2 cellular contexts compared by ENCODE assay signal in genomic region chr9:5743109-5743508, GRCh38.
TF ChIP-seq lines count a peak whose summit lies in the region.

No MANE protein-coding gene starts in this region.

TF ChIP-seq in IMR-90, 13 proteins besides CTCF, POLR2A, EP300 and RAD21 (continued from another document):
- TF ChIP-seq, protein P1, sequence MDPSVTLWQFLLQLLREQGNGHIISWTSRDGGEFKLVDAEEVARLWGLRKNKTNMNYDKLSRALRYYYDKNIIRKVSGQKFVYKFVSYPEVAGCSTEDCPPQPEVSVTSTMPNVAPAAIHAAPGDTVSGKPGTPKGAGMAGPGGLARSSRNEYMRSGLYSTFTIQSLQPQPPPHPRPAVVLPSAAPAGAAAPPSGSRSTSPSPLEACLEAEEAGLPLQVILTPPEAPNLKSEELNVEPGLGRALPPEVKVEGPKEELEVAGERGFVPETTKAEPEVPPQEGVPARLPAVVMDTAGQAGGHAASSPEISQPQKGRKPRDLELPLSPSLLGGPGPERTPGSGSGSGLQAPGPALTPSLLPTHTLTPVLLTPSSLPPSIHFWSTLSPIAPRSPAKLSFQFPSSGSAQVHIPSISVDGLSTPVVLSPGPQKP (IDR thresholded peaks at IDR 0.05; ENCODE audit: borderline replicate concordance, low read depth, low read length), result no peak
- no peak for TF ChIP-seq MXI1 (IDR thresholded peaks at IDR 0.05; ENCODE audit: borderline replicate concordance, low read depth, low read length)
- no peak for TF ChIP-seq CHD1 (IDR thresholded peaks at IDR 0.05; ENCODE audit: low read depth, low read length)
- TF ChIP-seq MAZ (IDR thresholded peaks at IDR 0.05; ENCODE audit: borderline replicate concordance, low read depth, low read length), result no peak
- TF ChIP-seq NFE2L2 (IDR thresholded peaks at IDR 0.05; ENCODE audit: low read depth, low read length), result no peak
- TF ChIP-seq USF2 (IDR thresholded peaks at IDR 0.05; ENCODE audit: low read depth, low read length), result no peak

TF ChIP-seq in SK-N-SH, 30 proteins besides CTCF, POLR2A, EP300 and RAD21 (continued from another document):
- TF ChIP-seq, protein P2, sequence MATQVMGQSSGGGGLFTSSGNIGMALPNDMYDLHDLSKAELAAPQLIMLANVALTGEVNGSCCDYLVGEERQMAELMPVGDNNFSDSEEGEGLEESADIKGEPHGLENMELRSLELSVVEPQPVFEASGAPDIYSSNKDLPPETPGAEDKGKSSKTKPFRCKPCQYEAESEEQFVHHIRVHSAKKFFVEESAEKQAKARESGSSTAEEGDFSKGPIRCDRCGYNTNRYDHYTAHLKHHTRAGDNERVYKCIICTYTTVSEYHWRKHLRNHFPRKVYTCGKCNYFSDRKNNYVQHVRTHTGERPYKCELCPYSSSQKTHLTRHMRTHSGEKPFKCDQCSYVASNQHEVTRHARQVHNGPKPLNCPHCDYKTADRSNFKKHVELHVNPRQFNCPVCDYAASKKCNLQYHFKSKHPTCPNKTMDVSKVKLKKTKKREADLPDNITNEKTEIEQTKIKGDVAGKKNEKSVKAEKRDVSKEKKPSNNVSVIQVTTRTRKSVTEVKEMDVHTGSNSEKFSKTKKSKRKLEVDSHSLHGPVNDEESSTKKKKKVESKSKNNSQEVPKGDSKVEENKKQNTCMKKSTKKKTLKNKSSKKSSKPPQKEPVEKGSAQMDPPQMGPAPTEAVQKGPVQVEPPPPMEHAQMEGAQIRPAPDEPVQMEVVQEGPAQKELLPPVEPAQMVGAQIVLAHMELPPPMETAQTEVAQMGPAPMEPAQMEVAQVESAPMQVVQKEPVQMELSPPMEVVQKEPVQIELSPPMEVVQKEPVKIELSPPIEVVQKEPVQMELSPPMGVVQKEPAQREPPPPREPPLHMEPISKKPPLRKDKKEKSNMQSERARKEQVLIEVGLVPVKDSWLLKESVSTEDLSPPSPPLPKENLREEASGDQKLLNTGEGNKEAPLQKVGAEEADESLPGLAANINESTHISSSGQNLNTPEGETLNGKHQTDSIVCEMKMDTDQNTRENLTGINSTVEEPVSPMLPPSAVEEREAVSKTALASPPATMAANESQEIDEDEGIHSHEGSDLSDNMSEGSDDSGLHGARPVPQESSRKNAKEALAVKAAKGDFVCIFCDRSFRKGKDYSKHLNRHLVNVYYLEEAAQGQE (IDR thresholded peaks at IDR 0.05; ENCODE audit: low read depth, low read length), result no peak
- TF ChIP-seq, protein P3, sequence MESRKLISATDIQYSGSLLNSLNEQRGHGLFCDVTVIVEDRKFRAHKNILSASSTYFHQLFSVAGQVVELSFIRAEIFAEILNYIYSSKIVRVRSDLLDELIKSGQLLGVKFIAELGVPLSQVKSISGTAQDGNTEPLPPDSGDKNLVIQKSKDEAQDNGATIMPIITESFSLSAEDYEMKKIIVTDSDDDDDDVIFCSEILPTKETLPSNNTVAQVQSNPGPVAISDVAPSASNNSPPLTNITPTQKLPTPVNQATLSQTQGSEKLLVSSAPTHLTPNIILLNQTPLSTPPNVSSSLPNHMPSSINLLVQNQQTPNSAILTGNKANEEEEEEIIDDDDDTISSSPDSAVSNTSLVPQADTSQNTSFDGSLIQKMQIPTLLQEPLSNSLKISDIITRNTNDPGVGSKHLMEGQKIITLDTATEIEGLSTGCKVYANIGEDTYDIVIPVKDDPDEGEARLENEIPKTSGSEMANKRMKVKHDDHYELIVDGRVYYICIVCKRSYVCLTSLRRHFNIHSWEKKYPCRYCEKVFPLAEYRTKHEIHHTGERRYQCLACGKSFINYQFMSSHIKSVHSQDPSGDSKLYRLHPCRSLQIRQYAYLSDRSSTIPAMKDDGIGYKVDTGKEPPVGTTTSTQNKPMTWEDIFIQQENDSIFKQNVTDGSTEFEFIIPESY (IDR thresholded peaks at IDR 0.05; ENCODE audit: borderline replicate concordance, low read depth), result no peak
- TF ChIP-seq RFX5 (IDR thresholded peaks at IDR 0.05; ENCODE audit: low read length) (no peak), GABPA (IDR thresholded peaks at IDR 0.05; ENCODE audit: low read depth) (no peak), SMC3 (IDR thresholded peaks at IDR 0.05; ENCODE audit: low read depth, low read length) (no peak), FOXM1 (IDR thresholded peaks at IDR 0.05; ENCODE audit: low read depth) (no peak), MAX (IDR thresholded peaks at IDR 0.05; ENCODE audit: low read depth) (no peak), GATA2 (CRISPR knock-in tag; IDR thresholded peaks at IDR 0.05) (no peak), TAF1 (IDR thresholded peaks at IDR 0.05; ENCODE audit: borderline replicate concordance, low read depth, low read length) (no peak), NRF1 (IDR thresholded peaks at IDR 0.05; ENCODE audit: low read depth, low read length) (no peak)
TF ChIP-seq in SK-N-SH: peak in this region for 0.
